Comparison of ENCODE assay signal across 19 cellular contexts in the genomic region with DNA sequence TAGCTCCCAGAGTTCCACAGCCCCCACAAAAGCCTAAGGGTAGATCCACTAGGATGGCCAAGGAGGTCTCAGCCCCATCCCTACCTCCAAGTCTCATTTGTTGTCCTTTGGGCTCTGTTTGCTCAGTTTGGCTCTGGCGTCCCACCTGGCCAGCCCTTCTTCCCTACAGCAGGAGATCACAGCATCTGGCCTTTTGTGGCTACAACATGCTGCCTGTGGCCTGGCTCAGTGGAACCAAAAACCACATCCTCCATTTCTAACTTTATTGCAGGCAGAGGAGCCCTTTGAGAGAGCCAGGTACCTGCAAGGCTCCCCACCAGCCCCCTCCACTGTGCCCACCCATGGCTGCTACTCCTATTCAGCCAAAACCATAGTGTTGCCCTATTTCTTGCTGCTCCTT. TPM values are rescaled to one million over a fixed set of nuclear protein-coding genes. Genes with fewer than 3 reads are reported as not detected.
DNase-seq lines count a peak whose midpoint lies in the region; ATAC-seq and TF ChIP-seq lines count a peak whose summit lies in the region.
"Had no signal": no experiment of that assay in that cellular context is flagged by ENCODE, and none has a peak within 500 bp of the region (broad histone marks: within the 10 kb centered on the region; RNA-seq: fewer than 3 reads in every experiment).

No MANE protein-coding gene starts in this region.

- POLR2A ChIA-PET in RWPE1 (lab: Yijun Ruan, JAX; ENCODE audit: low non-redundant PET) = no interaction called here

- no peak overlapping the region for H3K4me3 Mint-ChIP-seq in activated T-cell treated with anti-CD3 and anti-CD28 coated beads, Interleukin-2, amount 50 U/mL, for 72 hours
- H3K4me3 Mint-ChIP-seq in activated T-cell treated with anti-CD3 and anti-CD28 coated beads, Interleukin-2, amount 50 U/mL, for 4 hours = no peak overlapping the region
- no peak overlapping the region for H3K4me3 Mint-ChIP-seq in central memory CD8-positive, alpha-beta T cell
- H3K4me3 Mint-ChIP-seq: nephron had no signal

- no peak for TF ChIP-seq CTCF in RWPE1 (conservative IDR thresholded peaks at IDR 0.05; ENCODE audit: low read depth)

- DNase-seq in activated T-cell treated with anti-CD3 and anti-CD28 coated beads, Interleukin-2, amount 50 U/mL, for 72 hours = no peak
- no peak for DNase-seq in activated T-cell treated with anti-CD3 and anti-CD28 coated beads, Interleukin-2, amount 50 U/mL, for 4 hours
- DNase-seq in RWPE1 (ENCODE audit: low spot score) = no peak
- DNase-seq in central memory CD8-positive, alpha-beta T cell (ENCODE audit: low spot score in 2 of 2) = no peak
- peak; percentile 33 for DNase-seq in stimulated activated naive CD8-positive, alpha-beta T cell treated with anti-CD3 and anti-CD28 coated beads, Interleukin-15, Interleukin-2, amounts not matched to agents 100 U/mL and 50 U/mL, for 24 hours
- no peak for DNase-seq in hypothalamus (lab: John Stamatoyannopoulos, UW)
- DNase-seq: body of pancreas; erythroblast; GM23248; KBM-7; NCI-H1417; NK-92 treated with Interleukin-12 subunit alpha and Interleukin-12 subunit beta, amount 100 ng/mL, for 24 hours had no signal

- CTCF ChIA-PET in RWPE1 (lab: Yijun Ruan, JAX) = interaction anchor here (0.7 to 1.8 kb wide), 4 partner anchors 10 to 155 kb away, joined by 4 to 9 read pairs (median 4); partner anchors contain the start of gene CDKN2AIPNL

- peak overlapping the region; percentile 58 for H3K27ac Mint-ChIP-seq in activated T-cell treated with anti-CD3 and anti-CD28 coated beads, Interleukin-2, amount 50 U/mL, for 72 hours
- H3K27ac Mint-ChIP-seq in central memory CD8-positive, alpha-beta T cell (ENCODE audit: low read depth) = peak overlapping the region; percentile 14
- H3K27ac Mint-ChIP-seq: nephron had no signal

- no peaks in the 10 kb centered on the region for H3K36me3 Mint-ChIP-seq in activated T-cell treated with anti-CD3 and anti-CD28 coated beads, Interleukin-2, amount 50 U/mL, for 72 hours (ENCODE audit: insufficient read depth in 2 of 2)
- H3K36me3 Mint-ChIP-seq in activated T-cell treated with anti-CD3 and anti-CD28 coated beads, Interleukin-2, amount 50 U/mL, for 4 hours (ENCODE audit: insufficient read depth) = peaks cover 24% of the 10 kb centered on the region
- H3K36me3 Mint-ChIP-seq in central memory CD8-positive, alpha-beta T cell (ENCODE audit: insufficient read depth) = peaks cover 37% of the 10 kb centered on the region

- no peaks in the 10 kb centered on the region for H3K9me3 Mint-ChIP-seq in activated T-cell treated with anti-CD3 and anti-CD28 coated beads, Interleukin-2, amount 50 U/mL, for 72 hours
- no peaks in the 10 kb centered on the region for H3K9me3 Mint-ChIP-seq in activated T-cell treated with anti-CD3 and anti-CD28 coated beads, Interleukin-2, amount 50 U/mL, for 4 hours
- no peaks in the 10 kb centered on the region for H3K9me3 Mint-ChIP-seq in central memory CD8-positive, alpha-beta T cell
- H3K9me3 Mint-ChIP-seq: nephron had no signal

- H3K27me3 Mint-ChIP-seq in activated T-cell treated with anti-CD3 and anti-CD28 coated beads, Interleukin-2, amount 50 U/mL, for 72 hours (ENCODE audit: low read depth) = no peaks in the 10 kb centered on the region
- no peaks in the 10 kb centered on the region for H3K27me3 Mint-ChIP-seq in activated T-cell treated with anti-CD3 and anti-CD28 coated beads, Interleukin-2, amount 50 U/mL, for 4 hours (ENCODE audit: low read depth)
- no peaks in the 10 kb centered on the region for H3K27me3 Mint-ChIP-seq in central memory CD8-positive, alpha-beta T cell

- H3K27ac ChIP-seq in RWPE1 = peak overlapping the region; percentile 44
- H3K27ac ChIP-seq: body of pancreas, GM23248, HL-60, lower lobe of right lung, vagina had no signal

- H3K4me1 Mint-ChIP-seq in activated T-cell treated with anti-CD3 and anti-CD28 coated beads, Interleukin-2, amount 50 U/mL, for 72 hours (ENCODE audit: low read depth) = peaks cover 71% of the 10 kb centered on the region
- H3K4me1 Mint-ChIP-seq in activated T-cell treated with anti-CD3 and anti-CD28 coated beads, Interleukin-2, amount 50 U/mL, for 4 hours (ENCODE audit: low read depth) = peaks cover 73% of the 10 kb centered on the region
- H3K4me1 Mint-ChIP-seq in central memory CD8-positive, alpha-beta T cell = peaks cover 56% of the 10 kb centered on the region
- H3K4me1 Mint-ChIP-seq: nephron had no signal

- peak in 1 of 2 donors; percentile 30 for ATAC-seq in activated T-cell treated with anti-CD3 and anti-CD28 coated beads, Interleukin-2, amount 50 U/mL, for 72 hours (replicated peaks in 1 of 2)
- ATAC-seq in activated T-cell treated with anti-CD3 and anti-CD28 coated beads, Interleukin-2, amount 50 U/mL, for 4 hours = no peak
- ATAC-seq in central memory CD8-positive, alpha-beta T cell (replicated peaks; ENCODE audit: extremely low read depth, poor library complexity, severe bottlenecking) = no peak
- peak; percentile 40 for ATAC-seq in stimulated activated naive CD8-positive, alpha-beta T cell treated with anti-CD3 and anti-CD28 coated beads, Interleukin-15, Interleukin-2, amounts not matched to agents 100 U/mL and 50 U/mL, for 24 hours
- no peak for ATAC-seq in HG02642 (IDR thresholded peaks at IDR 0.05; ENCODE audit: poor library complexity, unreplicated experiment)
- no peak for ATAC-seq in HG02610 (IDR thresholded peaks at IDR 0.05; ENCODE audit: unreplicated experiment)
- ATAC-seq: body of pancreas, lower lobe of right lung, Right ventricle myocardium inferior had no signal

RNA-seq across cellular contexts. Expression of gene JADE2, which starts 11.4 kb away (rescaled TPM):
- 10 to 100 TPM; 87.0 to 88.8 TPM for total RNA-seq in activated T-cell treated with anti-CD3 and anti-CD28 coated beads, Interleukin-2, amount 50 U/mL, for 72 hours
- 10 to 100 TPM; 73.6 to 83.6 (median 76.8) TPM for total RNA-seq in activated T-cell treated with anti-CD3 and anti-CD28 coated beads, Interleukin-2, amount 50 U/mL, for 4 hours
